9 cellular contexts compared by ENCODE assay signal in the genomic region with DNA sequence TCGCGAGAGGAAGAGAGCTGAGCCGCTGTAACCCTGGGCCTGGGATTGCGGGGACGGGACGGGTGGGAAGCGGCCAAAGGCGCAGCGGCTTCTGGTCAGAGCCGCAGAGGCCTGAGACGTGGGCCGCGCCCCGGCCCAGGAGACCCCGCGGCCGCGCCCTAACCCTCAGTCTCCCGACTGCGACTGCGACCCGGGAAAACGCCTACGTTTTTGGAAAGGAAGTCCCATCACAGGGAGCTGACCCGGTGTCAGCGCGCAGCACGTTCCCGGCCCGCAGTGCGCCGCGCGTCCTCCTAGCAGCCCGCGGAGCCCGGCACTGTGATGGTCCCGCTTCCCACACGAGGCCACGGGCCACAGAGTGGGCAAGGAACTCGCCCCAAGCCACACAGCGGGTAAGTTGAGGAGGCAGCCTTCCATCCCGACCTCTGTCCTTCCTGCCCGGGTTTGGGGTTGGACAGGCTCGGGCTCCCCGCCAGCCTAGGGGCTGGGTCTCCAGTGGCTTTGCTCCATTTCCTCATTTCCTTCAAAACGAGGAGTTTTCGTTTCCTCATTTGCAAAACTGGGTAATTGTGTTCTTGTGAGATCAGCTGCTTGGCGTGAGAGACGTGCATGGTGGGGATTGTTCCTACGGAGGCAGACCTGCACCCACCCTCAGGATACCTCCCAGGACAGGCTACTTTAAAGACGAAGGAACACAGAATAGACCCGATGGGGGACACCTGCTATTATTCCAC. TPM values are rescaled to one million over a fixed set of nuclear protein-coding genes. Genes with fewer than 3 reads are reported as not detected.
DNase-seq lines count a peak whose midpoint lies in the region; ATAC-seq lines count a peak whose summit lies in the region.
"Had no signal": no experiment of that assay in that cellular context is flagged by ENCODE, and none has a peak within 500 bp of the region (broad histone marks: within the 10 kb centered on the region; RNA-seq: fewer than 3 reads in every experiment).

No MANE protein-coding gene starts in this region.

- H4K12ac ChIP-seq in trophoblast cell (ENCODE audit: low read depth, low read length), result no peak overlapping the region

- DNase-seq in G401 (ENCODE audit: low spot score) (peak; percentile 9), SIG-M5 (lab: John Stamatoyannopoulos, UW) (peak; percentile 27), globus pallidus (ENCODE audit: low spot score) (peak; percentile 57), trophoblast cell (peak in 1 of 2 donors; percentile 20), 8988T (no peak)
- no peak for DNase-seq in natural killer cell treated with Interleukin-12 subunit alpha and Interleukin-12 subunit beta and Interleukin-15 and Interleukin-18, amount 100 ng/mL, for 72 hours (ENCODE audit: low spot score)

- no peak overlapping the region for H4K8ac ChIP-seq in trophoblast cell (ENCODE audit: low read depth, low read length)

- peak overlapping the region; percentile 13 for H3K9ac ChIP-seq in trophoblast cell (ENCODE audit: low read length)

- ATAC-seq in HG02798 (IDR thresholded peaks at IDR 0.05; ENCODE audit: poor library complexity, unreplicated experiment) (no peak), HG03460 (IDR thresholded peaks at IDR 0.05; ENCODE audit: unreplicated experiment) (no peak)
- no peak for ATAC-seq in natural killer cell treated with Interleukin-12 subunit alpha and Interleukin-12 subunit beta and Interleukin-15 and Interleukin-18, amount 100 ng/mL, for 72 hours

- no peak overlapping the region for H2BK12ac ChIP-seq in trophoblast cell (ENCODE audit: low read length)

- H3K23ac ChIP-seq in trophoblast cell (ENCODE audit: low read length), result no peak overlapping the region

- H3K4me2 ChIP-seq in trophoblast cell (ENCODE audit: low read length), result peak overlapping the region; percentile 55

- H3K4me1 ChIP-seq in trophoblast cell (ENCODE audit: control insufficient read depth in 1 of 2, insufficient read depth in 2 of 2, low read length in 2 of 2), result peaks cover 7 to 9% of the 10 kb centered on the region in 2 experiments

- H3K36me3 Mint-ChIP-seq in natural killer cell treated with Interleukin-12 subunit alpha and Interleukin-12 subunit beta and Interleukin-15 and Interleukin-18, amount 100 ng/mL, for 72 hours, result peaks cover 6% of the 10 kb centered on the region

- in situ Hi-C loops in G401 (cut with HindIII; ENCODE audit: low sequenced_read_pairs), result no loop called here

- H3K4ac ChIP-seq in trophoblast cell (ENCODE audit: low read depth, low read length), result no peak overlapping the region

- H2BK120ac ChIP-seq in trophoblast cell (ENCODE audit: insufficient read depth, low read length, poor library complexity), result no peak overlapping the region

- H3K79me2 ChIP-seq in trophoblast cell (ENCODE audit: control insufficient read depth, insufficient read depth, low read length, poor library complexity), result no peaks in the 10 kb centered on the region

- H3K4me3 Mint-ChIP-seq in natural killer cell treated with Interleukin-12 subunit alpha and Interleukin-12 subunit beta and Interleukin-15 and Interleukin-18, amount 100 ng/mL, for 72 hours, result no peak overlapping the region

- peaks cover 55 to 62% of the 10 kb centered on the region in 2 donors for H3K27me3 Mint-ChIP-seq in natural killer cell treated with Interleukin-12 subunit alpha and Interleukin-12 subunit beta and Interleukin-15 and Interleukin-18, amount 100 ng/mL, for 72 hours

- no peaks in the 10 kb centered on the region for H3K4me1 Mint-ChIP-seq in natural killer cell treated with Interleukin-12 subunit alpha and Interleukin-12 subunit beta and Interleukin-15 and Interleukin-18, amount 100 ng/mL, for 72 hours (ENCODE audit: low read depth in 2 of 2)

- H2AK5ac ChIP-seq in trophoblast cell (ENCODE audit: low read length), result no peak overlapping the region

- no peak overlapping the region for H2BK5ac ChIP-seq in trophoblast cell (ENCODE audit: low read depth, low read length, poor library complexity)

- H3K18ac ChIP-seq in trophoblast cell (ENCODE audit: low read length), result no peak overlapping the region

- no peak overlapping the region for H3K27ac ChIP-seq in trophoblast cell (ENCODE audit: low read depth, low read length)
- H3K27ac ChIP-seq: cardiac muscle cell had no signal

- no peaks in the 10 kb centered on the region for H3K27me3 ChIP-seq in trophoblast cell (ENCODE audit: insufficient read depth, low read length)

- no peak overlapping the region for H2AFZ ChIP-seq in trophoblast cell (ENCODE audit: insufficient read depth, low read length, poor library complexity)

- no peak overlapping the region for H4K91ac ChIP-seq in trophoblast cell (ENCODE audit: low read depth, low read length)

- WGBS in trophoblast cell (ENCODE audit: extremely low coverage, insufficient coverage, insufficient read length), result no CpG with 5 or more reads among the region's 53 CpGs

- H3K4me3 ChIP-seq in trophoblast cell (ENCODE audit: low read depth, low read length), result no peak overlapping the region
- H3K4me3 ChIP-seq: cardiac muscle cell had no signal

- no peak overlapping the region for H3K27ac Mint-ChIP-seq in natural killer cell treated with Interleukin-12 subunit alpha and Interleukin-12 subunit beta and Interleukin-15 and Interleukin-18, amount 100 ng/mL, for 72 hours

- no peaks in the 10 kb centered on the region for H3K9me3 Mint-ChIP-seq in natural killer cell treated with Interleukin-12 subunit alpha and Interleukin-12 subunit beta and Interleukin-15 and Interleukin-18, amount 100 ng/mL, for 72 hours

- H3K14ac ChIP-seq in trophoblast cell (ENCODE audit: low read length), result no peak overlapping the region

- H3K36me3 ChIP-seq in trophoblast cell (ENCODE audit: control insufficient read depth in 1 of 2, insufficient read depth in 2 of 2, low read length in 2 of 2), result no peaks in the 10 kb centered on the region
- H3K36me3 ChIP-seq: cardiac muscle cell had no signal

- no peaks in the 10 kb centered on the region for H3K79me1 ChIP-seq in trophoblast cell (ENCODE audit: low read length)

- no peaks in the 10 kb centered on the region for H3K9me3 ChIP-seq in trophoblast cell (ENCODE audit: insufficient read depth, low read depth, low read length)

RNA-seq across cellular contexts. Expression of gene GPNMB, which starts 1.2 kb away (rescaled TPM):
- total RNA-seq in G401 (2014; rRNA removed; shearing (Covaris generic)), result 14.3 and 20.3 TPM in 2 replicates
- polyA plus RNA-seq in trophoblast cell (2013), result 1.5 and 1.6 TPM in 2 replicates
- not detected for total RNA-seq in natural killer cell treated with Interleukin-12 subunit alpha and Interleukin-12 subunit beta and Interleukin-15 and Interleukin-18, amount 100 ng/mL, for 72 hours

RNA-seq across cellular contexts. Expression of gene MALSU1, which starts 51.4 kb away (rescaled TPM):
- 62.6 and 73.2 TPM in 2 replicates for total RNA-seq in G401 (2014; rRNA removed; shearing (Covaris generic))
- polyA plus RNA-seq in trophoblast cell (2013), result 58.2 and 61.0 TPM in 2 replicates
- 10 to 100 TPM; 43.0 to 60.4 TPM for total RNA-seq in natural killer cell treated with Interleukin-12 subunit alpha and Interleukin-12 subunit beta and Interleukin-15 and Interleukin-18, amount 100 ng/mL, for 72 hours

Comparison
In these comparisons a context has a peak if more than half of its experiments do, and no peak if none do; other contexts are left out.
1. DNase-seq: peak in G401 (single experiment), SIG-M5 (single experiment) and globus pallidus (single experiment); none in 8988T (single experiment) and natural killer cell treated with Interleukin-12 subunit alpha and Interleukin-12 subunit beta and Interleukin-15 and Interleukin-18, amount 100 ng/mL, for 72 hours (single experiment).
2. RNA of gene GPNMB, which starts 1.2 kb away (total RNA-seq): 14.3 to 20.3 TPM in G401; not detected in natural killer cell treated with Interleukin-12 subunit alpha and Interleukin-12 subunit beta and Interleukin-15 and Interleukin-18, amount 100 ng/mL, for 72 hours; every median in the first group is over 10 times any median in the second.